Comparison of ENCODE assay signal across 24 cellular contexts in the genomic region with DNA sequence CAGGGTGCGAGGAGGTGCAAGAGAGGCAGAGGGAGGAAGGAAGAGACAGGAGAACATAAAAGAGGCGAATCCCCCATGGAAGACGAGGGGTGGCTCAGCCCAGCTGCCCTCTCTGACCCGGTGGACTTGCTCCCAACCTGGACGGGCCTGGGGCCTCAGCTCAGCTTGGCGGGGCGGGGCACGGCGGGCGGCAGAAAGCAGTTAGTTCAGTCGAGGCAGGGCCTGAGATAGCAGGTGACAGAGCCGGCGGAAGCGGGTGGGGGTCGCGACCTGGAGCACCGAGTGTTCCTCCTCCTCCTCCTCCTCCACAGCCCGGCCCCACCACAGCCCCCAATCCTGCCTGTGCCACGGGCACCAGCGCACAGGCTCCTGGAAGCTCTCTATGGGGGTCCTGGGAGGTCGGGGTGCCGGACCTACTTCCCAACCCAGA.
"Had no signal": no experiment of that assay in that cellular context is flagged by ENCODE, and none has a peak within 500 bp of the region (broad histone marks: within the 10 kb centered on the region; RNA-seq: fewer than 3 reads in every experiment).

No MANE protein-coding gene starts in this region.

- H3K27me3 ChIP-seq: adrenal gland, breast epithelium, SJCRH30 had no signal

- H3K27ac ChIP-seq: adrenal gland, breast epithelium, SJCRH30 had no signal

- H3K4me1 ChIP-seq: adrenal gland, breast epithelium, SJCRH30 had no signal

- H3K36me3 ChIP-seq: breast epithelium, SJCRH30 had no signal

- H3K9me3 ChIP-seq: adrenal gland, breast epithelium, SJCRH30 had no signal

- H3K4me3 ChIP-seq: adrenal gland, breast epithelium, K562, SJCRH30 had no signal

- DNase-seq: activated CD4-positive, alpha-beta T cell treated with anti-CD3 and anti-CD28 coated beads for 4 hours; activated CD8-positive, alpha-beta memory T cell treated with anti-CD3 and anti-CD28 coated beads, Interleukin-2, amount 50 U/mL, for 4 hours; activated CD8-positive, alpha-beta T cell treated with anti-CD3 and anti-CD28 coated beads for 36 hours; activated naive CD4-positive, alpha-beta T cell treated with anti-CD3 and anti-CD28 coated beads, Interleukin-2, amount 50 U/mL, for 16 hours; activated naive CD8-positive, alpha-beta T cell treated with anti-CD3 and anti-CD28 coated beads, Interleukin-2, amount 10 ng/mL, durations not matched to agents 7 days and 5 days; activated T-cell treated with anti-CD3 and anti-CD28 coated beads, Interleukin-2, amount 50 U/mL, for 72 hours; adrenal gland; aorta; Karpas-422; MM.1S; NCI-H1105; NCI-H1436; NCI-H1694 treated with DMSO at 0.1 percent for 48 hours; NCI-H2029 treated with DMSO at 0.1 percent for 48 hours; NCI-H345; NCI-H510A; NCI-H69; NK-92 treated with Interleukin-12 subunit alpha and Interleukin-12 subunit beta, amount 100 ng/mL, for 24 hours; OCI-M1; RPMI8226; SJCRH30; SW 1271 had no signal
